ENCODE assay signal across 8 cellular contexts in the genomic region with DNA sequence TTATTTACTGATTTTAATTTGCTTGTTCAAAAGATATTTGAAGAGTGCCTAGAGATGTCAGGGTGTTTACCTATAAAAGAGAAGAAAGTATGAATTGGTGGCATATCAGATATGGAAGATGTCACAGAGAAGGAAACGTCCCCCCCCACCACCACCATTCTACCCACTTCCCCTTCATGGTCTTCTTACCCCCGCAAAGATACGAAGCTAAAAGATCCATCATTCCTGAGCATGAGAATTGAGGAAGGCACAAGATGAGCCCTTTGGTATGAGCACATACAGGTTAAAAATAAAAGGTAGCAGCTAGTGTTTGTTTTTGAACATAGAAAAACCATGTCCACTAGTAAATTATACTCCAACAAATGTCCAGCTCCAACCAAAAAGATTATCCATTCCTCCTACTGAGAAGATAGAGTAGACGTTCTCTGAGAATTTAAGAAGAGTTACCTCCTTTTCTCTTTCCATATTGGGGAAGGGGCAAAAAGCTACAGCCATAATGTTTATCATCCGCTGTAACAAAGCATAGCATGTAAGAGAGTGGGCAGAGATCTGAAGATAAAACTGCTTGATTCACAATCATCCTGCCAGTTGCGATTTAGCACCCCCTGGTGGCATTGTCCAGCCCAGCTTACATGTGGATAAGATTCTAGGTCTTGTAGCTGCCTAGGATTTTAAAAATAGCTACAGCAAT. TPM values are rescaled to one million over a fixed set of nuclear protein-coding genes. Genes with fewer than 3 reads are reported as not detected.
DNase-seq lines count a peak whose midpoint lies in the region; ATAC-seq and TF ChIP-seq lines count a peak whose summit lies in the region.

No MANE protein-coding gene starts in this region.

- no peaks in the 10 kb centered on the region for H3K4me1 ChIP-seq in BE2C
- peaks cover 0 to 8% (median 0%) of the 10 kb centered on the region in 4 donors for H3K4me1 ChIP-seq in upper lobe of left lung

- no peaks in the 10 kb centered on the region for H3K9me3 Mint-ChIP-seq in activated naive CD4-positive, alpha-beta T cell treated with anti-CD3 and anti-CD28 coated beads, Interleukin-2, amount 50 U/mL, for 72 hours
- H3K9me3 Mint-ChIP-seq in glutamatergic neuron (ENCODE audit: unreplicated experiment): no peaks in the 10 kb centered on the region

- ATAC-seq in GM19455 (IDR thresholded peaks at IDR 0.05; ENCODE audit: unreplicated experiment) (peak; percentile 61), upper lobe of left lung (ENCODE audit: low FRiP score in 2 of 2) (peak; percentile 73 to 88)
- peak; percentile 91 to 94 for ATAC-seq in activated naive CD4-positive, alpha-beta T cell treated with anti-CD3 and anti-CD28 coated beads, Interleukin-2, amount 50 U/mL, for 72 hours

- no peak overlapping the region for H3K4me2 ChIP-seq in SU-DHL-6 (ENCODE audit: low read depth, low read length, poor library complexity, severe bottlenecking)

- H3K27ac Mint-ChIP-seq in activated naive CD4-positive, alpha-beta T cell treated with anti-CD3 and anti-CD28 coated beads, Interleukin-2, amount 50 U/mL, for 72 hours: no peak overlapping the region
- H3K27ac Mint-ChIP-seq in glutamatergic neuron (ENCODE audit: unreplicated experiment): no peak overlapping the region

- H3K9me3 ChIP-seq in BE2C (no peaks in the 10 kb centered on the region), SU-DHL-6 (ENCODE audit: insufficient read depth, low read length) (no peaks in the 10 kb centered on the region), upper lobe of left lung (no peaks in the 10 kb centered on the region)

- H3K36me3 ChIP-seq in BE2C (no peaks in the 10 kb centered on the region), SU-DHL-6 (ENCODE audit: low read length) (peaks cover 3% of the 10 kb centered on the region; the same call in 1 of the 2 replicates), upper lobe of left lung (peaks cover 0 to 13% (median 0%) of the 10 kb centered on the region in 4 donors)

- TF ChIP-seq CTCF in BE2C (IDR thresholded peaks at IDR 0.05; ENCODE audit: low read depth, low read length): peak; percentile 98
- TF ChIP-seq CTCF in SU-DHL-6 (IDR thresholded peaks at IDR 0.05; ENCODE audit: insufficient read depth, low read length, poor library complexity, severe bottlenecking): peak; percentile 78
- peak; percentile 81 for TF ChIP-seq CTCF in glutamatergic neuron (IDR thresholded peaks at IDR 0.05; ENCODE audit: partially characterized antibody, unreplicated experiment)
- peak; percentile 48 to 82 (median 74) for TF ChIP-seq CTCF in upper lobe of left lung (IDR thresholded peaks at IDR 0.05)

- no peak for TF ChIP-seq POLR2A in upper lobe of left lung (IDR thresholded peaks at IDR 0.05)

- H3K4me1 Mint-ChIP-seq in glutamatergic neuron (ENCODE audit: low read depth, unreplicated experiment): no peaks in the 10 kb centered on the region

- H3K27ac ChIP-seq in SU-DHL-6 (ENCODE audit: low read depth, low read length) (no peak overlapping the region), upper lobe of left lung (peak overlapping the region in 1 of 4 donors; percentile 20)

- H3K36me3 Mint-ChIP-seq in activated naive CD4-positive, alpha-beta T cell treated with anti-CD3 and anti-CD28 coated beads, Interleukin-2, amount 50 U/mL, for 72 hours: no peaks in the 10 kb centered on the region
- H3K36me3 Mint-ChIP-seq in glutamatergic neuron (ENCODE audit: unreplicated experiment): no peaks in the 10 kb centered on the region

- TF ChIP-seq EP300 in upper lobe of left lung (IDR thresholded peaks at IDR 0.05): no peak

- H4K20me1 ChIP-seq in SU-DHL-6 (ENCODE audit: low read depth, low read length): no peaks in the 10 kb centered on the region

- peaks cover 6% of the 10 kb centered on the region; the same call in 1 of the 2 replicates for H3F3A ChIP-seq in SU-DHL-6 (ENCODE audit: insufficient read depth)

- H3K4me3 Mint-ChIP-seq in glutamatergic neuron (ENCODE audit: unreplicated experiment): no peak overlapping the region

- DNase-seq in BE2C (peak; percentile 87), NCI-H128 (lab: John Stamatoyannopoulos, UW; ENCODE audit: unreplicated experiment) (peak; percentile 84), glutamatergic neuron (peak; percentile 92), pons (ENCODE audit: low spot score) (peak; percentile 92), upper lobe of left lung (peak in 1 of 2 donors; percentile 82)
- peak; percentile 69 to 90 for DNase-seq in activated naive CD4-positive, alpha-beta T cell treated with anti-CD3 and anti-CD28 coated beads, Interleukin-2, amount 50 U/mL, for 72 hours (ENCODE audit: low spot score in 2 of 2)

- H2AFZ ChIP-seq in SU-DHL-6 (ENCODE audit: low read depth, low read length, severe bottlenecking): no peak overlapping the region

- H3K27me3 ChIP-seq in BE2C (no peaks in the 10 kb centered on the region), SU-DHL-6 (ENCODE audit: low read length) (no peaks in the 10 kb centered on the region), upper lobe of left lung (no peaks in the 10 kb centered on the region)

- WGBS in upper lobe of left lung, 2 donors: 31 to 39% methylated on average over 6 of the region's 6 CpGs

- H3K9me2 ChIP-seq in SU-DHL-6 (replicated peaks; ENCODE audit: insufficient read depth, low read length): no peaks in the 10 kb centered on the region

- H3K27me3 Mint-ChIP-seq in glutamatergic neuron (ENCODE audit: unreplicated experiment): no peaks in the 10 kb centered on the region

- H3K4me3 ChIP-seq in BE2C (ENCODE audit: low read depth, low read length) (no peak overlapping the region), SU-DHL-6 (ENCODE audit: insufficient read depth, low read length, poor library complexity, severe bottlenecking) (no peak overlapping the region), upper lobe of left lung (no peak overlapping the region)

- no peaks in the 10 kb centered on the region for H3K79me2 ChIP-seq in SU-DHL-6 (ENCODE audit: insufficient read depth, low read length)

- no peak overlapping the region for H3K9ac ChIP-seq in SU-DHL-6 (ENCODE audit: low read length)

RNA-seq across cellular contexts. Expression of a gene that starts 29.1 kb away (rescaled TPM):
- 20.3 TPM for polyA plus RNA-seq in BE2C (2012; ENCODE audit: insufficient read depth, insufficient read length, low read depth)
- total RNA-seq in activated naive CD4-positive, alpha-beta T cell treated with anti-CD3 and anti-CD28 coated beads, Interleukin-2, amount 50 U/mL, for 72 hours: 10 to 100 TPM; 17.6 to 18.2 TPM
- total RNA-seq in glutamatergic neuron (ENCODE audit: unreplicated experiment) (17.1 TPM), upper lobe of left lung (100 to 1,000 TPM in 1 of 6 donors, 10 to 100 TPM in 5; 20.3 to 101 (median 39.0) TPM)

RNA-seq across cellular contexts. Expression of a gene that starts 44.6 kb away (rescaled TPM):
- polyA plus RNA-seq in BE2C (2012; ENCODE audit: insufficient read depth, insufficient read length, low read depth): 7.4 TPM
- 10 to 100 TPM in 1 of 2 donors, 1 to 10 TPM in 1; 6.9 to 16.0 TPM for total RNA-seq in activated naive CD4-positive, alpha-beta T cell treated with anti-CD3 and anti-CD28 coated beads, Interleukin-2, amount 50 U/mL, for 72 hours
- total RNA-seq in glutamatergic neuron (ENCODE audit: unreplicated experiment) (25.1 TPM), upper lobe of left lung (10 to 100 TPM; 10.3 to 28.2 (median 15.8) TPM)

RNA-seq across cellular contexts. Expression of a gene that starts 58.9 kb away (rescaled TPM):
- 0.52 TPM for polyA plus RNA-seq in BE2C (2012; ENCODE audit: insufficient read depth, insufficient read length, low read depth)
- under 1 TPM; 0.16 to 0.25 TPM for total RNA-seq in activated naive CD4-positive, alpha-beta T cell treated with anti-CD3 and anti-CD28 coated beads, Interleukin-2, amount 50 U/mL, for 72 hours
- total RNA-seq in glutamatergic neuron (ENCODE audit: unreplicated experiment) (not detected), upper lobe of left lung (1 to 10 TPM in 5 of 6 donors, not detected in 1; 2.4 to 9.5 (median 5.3) TPM)
